1 cellular context compared by ENCODE assay signal in genomic region chr13:79393564-79394249, GRCh38.
TF ChIP-seq lines count a peak whose summit lies in the region.

No MANE protein-coding gene starts in this region.

TF ChIP-seq in HepG2, 621 proteins besides CTCF, POLR2A, EP300 and RAD21 (continued from another document and continues in another):
- TF ChIP-seq MTERF4 (CRISPR knock-in tag; IDR thresholded peaks at IDR 0.05) (no peak), KAT7 (CRISPR knock-in tag; IDR thresholded peaks at IDR 0.05; ENCODE audit: borderline replicate concordance) (peak; percentile 51; the same call in 1 of the 2 replicates), HNF4A (CRISPR knock-in tag; IDR thresholded peaks at IDR 0.05) (peak; percentile 72), ZNF687 (CRISPR knock-in tag; IDR thresholded peaks at IDR 0.05) (peak; percentile 17; the same call in 1 of the 2 replicates), ESRRA (CRISPR knock-in tag; IDR thresholded peaks at IDR 0.05; ENCODE audit: low read depth) (peak; percentile 33; the same call in 1 of the 2 replicates), MED1 (CRISPR knock-in tag; IDR thresholded peaks at IDR 0.05) (peak; percentile 65), MLX (CRISPR knock-in tag; IDR thresholded peaks at IDR 0.05) (peak; percentile 72; the same call in 1 of the 2 replicates), KDM5B (CRISPR knock-in tag; IDR thresholded peaks at IDR 0.05; ENCODE audit: borderline replicate concordance) (no peak), HMGXB4 (CRISPR knock-in tag; IDR thresholded peaks at IDR 0.05; ENCODE audit: borderline replicate concordance in 1 of 2, low read depth in 1 of 2) (peak in 1 of 2 experiments; percentile 23; a peak in 1 of 4 replicates), RBM39 (IDR thresholded peaks at IDR 0.05; ENCODE audit: low read depth, low read length, poor library complexity, severe bottlenecking) (no peak), ARID3A (IDR thresholded peaks at IDR 0.05; ENCODE audit: low read depth, low read length) (0 out of 2 replicates have a peak, but pooled peaks have one; percentile 27), ZSCAN5A (CRISPR knock-in tag; IDR thresholded peaks at IDR 0.05; ENCODE audit: borderline replicate concordance) (peak; percentile 24; the same call in 1 of the 2 replicates), ZMYM3 (CRISPR knock-in tag; IDR thresholded peaks at IDR 0.05) (0 out of 2 replicates have a peak, but pooled peaks have one; percentile 14), CEBPB (IDR thresholded peaks at IDR 0.05; ENCODE audit: borderline replicate concordance, low read depth, low read length) (no peak), ZNF691 (CRISPR knock-in tag; IDR thresholded peaks at IDR 0.05; ENCODE audit: borderline replicate concordance, low read depth) (peak; percentile 35; the same call in 1 of the 2 replicates), CREB1 (IDR thresholded peaks at IDR 0.05) (no peak), CREB1 (CRISPR knock-in tag; IDR thresholded peaks at IDR 0.05) (peak; percentile 25; the same call in 1 of the 2 replicates), CEBPG (CRISPR knock-in tag; IDR thresholded peaks at IDR 0.05) (no peak), ZNF17 (CRISPR knock-in tag; IDR thresholded peaks at IDR 0.05) (no peak), CREM (IDR thresholded peaks at IDR 0.05) (0 out of 2 replicates have a peak, but pooled peaks have one; percentile 14), CREM (CRISPR knock-in tag; IDR thresholded peaks at IDR 0.05) (no peak), MYC (CRISPR knock-in tag; IDR thresholded peaks at IDR 0.05; ENCODE audit: borderline replicate concordance) (no peak; the same call in 1 of the 2 replicates), CCDC6 (CRISPR knock-in tag; IDR thresholded peaks at IDR 0.05) (peak; percentile 65; the same call in 1 of the 2 replicates), PRDM10 (CRISPR knock-in tag; IDR thresholded peaks at IDR 0.05; ENCODE audit: low read depth) (peak; percentile 70; the same call in 1 of the 2 replicates), ZMYM4 (CRISPR knock-in tag; IDR thresholded peaks at IDR 0.05) (peak; percentile 92), POGZ (CRISPR knock-in tag; IDR thresholded peaks at IDR 0.05) (peak; percentile 72), ZNF816 (CRISPR knock-in tag; IDR thresholded peaks at IDR 0.05; ENCODE audit: borderline replicate concordance) (peak; percentile 24; the same call in 1 of the 2 replicates), FOXA1 (IDR thresholded peaks at IDR 0.05) (no peak), FOXA1 (CRISPR knock-in tag; IDR thresholded peaks at IDR 0.05) (peak; percentile 76; the same call in 1 of the 2 replicates), GTF2F1 (IDR thresholded peaks at IDR 0.05; ENCODE audit: low read length) (no peak), ZNF652 (CRISPR knock-in tag; IDR thresholded peaks at IDR 0.05; ENCODE audit: borderline replicate concordance, low read depth) (peak; percentile 78), TERF1 (CRISPR knock-in tag; IDR thresholded peaks at IDR 0.05) (no peak), SRF (IDR thresholded peaks at IDR 0.05; ENCODE audit: low read depth, low read length) (0 out of 2 replicates have a peak, but pooled peaks have one; percentile 7), ELF1 (CRISPR knock-in tag; IDR thresholded peaks at IDR 0.05) (no peak; the same call in 1 of the 2 replicates), ZNF558 (CRISPR knock-in tag; IDR thresholded peaks at IDR 0.05; ENCODE audit: borderline replicate concordance) (peak; percentile 38; the same call in 1 of the 2 replicates), SP140L (CRISPR knock-in tag; IDR thresholded peaks at IDR 0.05; ENCODE audit: borderline replicate concordance) (0 out of 2 replicates have a peak, but pooled peaks have one; percentile 49), HDAC1 (CRISPR knock-in tag; IDR thresholded peaks at IDR 0.05) (peak; percentile 63), PBX2 (CRISPR knock-in tag; IDR thresholded peaks at IDR 0.05) (no peak), NR0B2 (CRISPR knock-in tag; IDR thresholded peaks at IDR 0.05) (0 out of 2 replicates have a peak, but pooled peaks have one; percentile 19), SRY (CRISPR knock-in tag; IDR thresholded peaks at IDR 0.05) (0 out of 2 replicates have a peak, but pooled peaks have one; percentile 40), ATF3 (CRISPR knock-in tag; IDR thresholded peaks at IDR 0.05) (no peak), AHR (CRISPR knock-in tag; IDR thresholded peaks at IDR 0.05) (0 out of 2 replicates have a peak, but pooled peaks have one; percentile 33)
